Comparison of ENCODE assay signal across 9 cellular contexts in the genomic region with DNA sequence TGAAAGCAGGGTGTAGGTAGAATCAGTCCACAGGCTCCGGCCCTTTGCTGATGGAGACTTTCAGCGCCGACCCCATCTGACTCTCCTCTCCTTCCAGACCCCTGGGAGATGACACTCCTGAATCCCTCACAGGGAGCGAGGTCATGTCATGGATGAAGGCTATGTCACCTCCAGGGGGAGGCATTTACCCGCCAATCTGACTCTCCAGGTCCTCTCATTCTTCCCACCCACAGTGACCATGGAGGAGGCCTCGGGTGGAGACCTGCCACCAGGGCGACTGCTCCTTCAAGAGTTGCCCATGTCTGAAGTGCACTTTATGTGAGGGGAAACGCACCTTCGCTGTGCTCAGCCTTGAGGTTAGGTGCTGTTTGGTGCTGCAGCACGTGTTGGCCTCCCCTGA.
DNase-seq lines count a peak whose midpoint lies in the region; ATAC-seq and TF ChIP-seq lines count a peak whose summit lies in the region.
"Had no signal": no experiment of that assay in that cellular context is flagged by ENCODE, and none has a peak within 500 bp of the region (broad histone marks: within the 10 kb centered on the region; RNA-seq: fewer than 3 reads in every experiment).

No MANE protein-coding gene starts in this region.

- H3K4me3 ChIP-seq in SK-N-SH (ENCODE audit: low read depth in 2 of 2, low read length in 1 of 2) (no peak overlapping the region), OCI-LY1 (ENCODE audit: low read depth, low read length, poor library complexity, severe bottlenecking) (no peak overlapping the region), smooth muscle cell (no peak overlapping the region)
- H3K4me3 ChIP-seq: BLaER1 had no signal

- no peak overlapping the region for H3K9ac ChIP-seq in SK-N-SH
- H3K9ac ChIP-seq in OCI-LY1 (ENCODE audit: low read length), result peak overlapping the region; percentile 13; the same call in 1 of the 2 replicates
- no peak overlapping the region for H3K9ac ChIP-seq in smooth muscle cell (ENCODE audit: low read depth)
- H3K9ac ChIP-seq: BLaER1 had no signal

- no peak for DNase-seq in SK-N-SH
- peak; percentile 42 to 65 for DNase-seq in dermis microvascular lymphatic vessel endothelial cell (ENCODE audit: low read depth in 2 of 2)
- no peak for DNase-seq in smooth muscle cell (lab: John Stamatoyannopoulos, UW; ENCODE audit: unreplicated experiment)
- no peak for DNase-seq in hypothalamus (lab: John Stamatoyannopoulos, UW)
- no peak for DNase-seq in Ammon's horn (ENCODE audit: low spot score)
- no peak for DNase-seq in H4 (ENCODE audit: low spot score)

- ATAC-seq in SK-N-SH treated with all-trans-retinoic acid at 6 μM for 48 hours, result no peak

- CTCF ChIA-PET in SK-N-SH (lab: Yijun Ruan, JAX), result interaction anchor here (1.3 to 8.2 kb wide), 3 partner anchors 50 to 311 kb away, joined by 4 to 67 read pairs (median 4); no protein-coding TSS in a partner anchor

- H3K4me1 ChIP-seq in SK-N-SH (ENCODE audit: control insufficient read depth in 1 of 2, insufficient read depth in 2 of 2, low read depth in 1 of 2, low read length in 1 of 2), result peaks cover 12 to 19% of the 10 kb centered on the region in 2 experiments; a peak in 2 of 4 replicates
- H3K4me1 ChIP-seq in OCI-LY1 (ENCODE audit: insufficient read depth, low read length, severe bottlenecking), result peaks cover 99% of the 10 kb centered on the region
- H3K4me1 ChIP-seq in smooth muscle cell (ENCODE audit: low read depth), result peaks cover 3% of the 10 kb centered on the region

- WGBS in SK-N-SH (ENCODE audit: low lambda C conversion rate), result 90% methylated on average over 9 of the region's 10 CpGs
- WGBS in smooth muscle cell (ENCODE audit: low lambda C conversion rate), result 81% methylated on average over 10 of the region's 10 CpGs

- H3K9me2 ChIP-seq in SK-N-SH, result no peaks in the 10 kb centered on the region
- H3K9me2 ChIP-seq in OCI-LY1 (ENCODE audit: low read depth, low read length), result no peaks in the 10 kb centered on the region

- no peak overlapping the region for H3K27ac ChIP-seq in SK-N-SH (ENCODE audit: low read depth in 2 of 2, low read length in 1 of 2)
- peak overlapping the region; percentile 96 for H3K27ac ChIP-seq in OCI-LY1 (ENCODE audit: low read depth, low read length, poor library complexity, severe bottlenecking)
- H3K27ac ChIP-seq in smooth muscle cell (ENCODE audit: low read depth), result no peak overlapping the region
- H3K27ac ChIP-seq: BLaER1 had no signal

- TF ChIP-seq EP300 in SK-N-SH (IDR thresholded peaks at IDR 0.05; ENCODE audit: borderline replicate concordance in 1 of 2, low read depth in 1 of 2, low read length in 1 of 2), result no peak

- no peak for TF ChIP-seq CTCF in SK-N-SH (IDR thresholded peaks at IDR 0.05)
- peak; percentile 86 for TF ChIP-seq CTCF in OCI-LY1 (IDR thresholded peaks at IDR 0.05; ENCODE audit: low read length)
- TF ChIP-seq CTCF in smooth muscle cell (IDR thresholded peaks at IDR 0.05; ENCODE audit: borderline replicate concordance, insufficient read depth, poor library complexity, severe bottlenecking), result peak; percentile 21

- H4K20me1 ChIP-seq in SK-N-SH (ENCODE audit: insufficient read depth) (no peaks in the 10 kb centered on the region), OCI-LY1 (ENCODE audit: insufficient read depth, low read length) (no peaks in the 10 kb centered on the region), smooth muscle cell (ENCODE audit: low read depth) (no peaks in the 10 kb centered on the region)
- H4K20me1 ChIP-seq: BLaER1 had no signal

- no peak overlapping the region for H3K4me2 ChIP-seq in SK-N-SH
- peak overlapping the region; percentile 78; the same call in 1 of the 2 replicates for H3K4me2 ChIP-seq in OCI-LY1 (ENCODE audit: low read length)
- no peak overlapping the region for H3K4me2 ChIP-seq in smooth muscle cell

- no peaks in the 10 kb centered on the region for H3K9me3 ChIP-seq in SK-N-SH
- H3K9me3 ChIP-seq in OCI-LY1 (ENCODE audit: low read length), result no peaks in the 10 kb centered on the region
- no peaks in the 10 kb centered on the region for H3K9me3 ChIP-seq in smooth muscle cell (replicated peaks; ENCODE audit: low read depth)
- H3K9me3 ChIP-seq: BLaER1 had no signal

- peak; percentile 26 for TF ChIP-seq RAD21 in SK-N-SH (IDR thresholded peaks at IDR 0.05; ENCODE audit: low read length)

- POLR2A ChIA-PET in SK-N-SH (lab: Yijun Ruan, JAX), result no interaction called here

- H3K36me3 ChIP-seq in SK-N-SH (replicated peaks in 1 of 2; ENCODE audit: control insufficient read depth in 1 of 2, insufficient read depth in 2 of 2, low read length in 1 of 2), result no peaks in the 10 kb centered on the region
- H3K36me3 ChIP-seq in OCI-LY1 (ENCODE audit: insufficient read depth, low read length), result no peaks in the 10 kb centered on the region
- no peaks in the 10 kb centered on the region for H3K36me3 ChIP-seq in smooth muscle cell (ENCODE audit: low read depth)
- H3K36me3 ChIP-seq: BLaER1 had no signal

- H3K27me3 ChIP-seq in SK-N-SH (ENCODE audit: insufficient read depth), result no peaks in the 10 kb centered on the region
- no peaks in the 10 kb centered on the region for H3K27me3 ChIP-seq in OCI-LY1 (ENCODE audit: insufficient read depth, low read length)
- no peaks in the 10 kb centered on the region for H3K27me3 ChIP-seq in smooth muscle cell (ENCODE audit: low read depth)
- H3K27me3 ChIP-seq: BLaER1 had no signal

- H3F3A ChIP-seq in SK-N-SH (replicated peaks; ENCODE audit: insufficient read depth), result peaks cover 7% of the 10 kb centered on the region
- H3F3A ChIP-seq in OCI-LY1 (ENCODE audit: insufficient read depth, low read length), result peaks cover 5% of the 10 kb centered on the region; the same call in 1 of the 2 replicates
- H3F3A ChIP-seq in smooth muscle cell (ENCODE audit: low read depth), result peaks cover 18% of the 10 kb centered on the region

- H3K79me2 ChIP-seq in SK-N-SH (ENCODE audit: insufficient read depth) (no peaks in the 10 kb centered on the region), OCI-LY1 (ENCODE audit: insufficient read depth, low read length) (no peaks in the 10 kb centered on the region), smooth muscle cell (ENCODE audit: low read depth) (no peaks in the 10 kb centered on the region)

- H2AFZ ChIP-seq in SK-N-SH (ENCODE audit: low read depth) (no peak overlapping the region), OCI-LY1 (ENCODE audit: low read length) (no peak overlapping the region), smooth muscle cell (ENCODE audit: low read depth) (no peak overlapping the region)

TF ChIP-seq in SK-N-SH, 30 proteins besides CTCF, POLR2A, EP300 and RAD21 (continues in another document):
- TF ChIP-seq SMC3 (IDR thresholded peaks at IDR 0.05; ENCODE audit: low read depth, low read length) (no peak), NFIC (IDR thresholded peaks at IDR 0.05; ENCODE audit: borderline replicate concordance) (no peak), RFX5 (IDR thresholded peaks at IDR 0.05; ENCODE audit: low read length) (no peak), GABPA (IDR thresholded peaks at IDR 0.05; ENCODE audit: low read depth) (no peak), EZH2phosphoT487 (IDR thresholded peaks at IDR 0.05; ENCODE audit: borderline replicate concordance, low read depth) (no peak), MEF2A (IDR thresholded peaks at IDR 0.05; ENCODE audit: borderline replicate concordance, low read depth) (no peak), ELF1 (IDR thresholded peaks at IDR 0.05) (no peak), JUND (IDR thresholded peaks at IDR 0.05) (no peak)
- TF ChIP-seq, protein P1, sequence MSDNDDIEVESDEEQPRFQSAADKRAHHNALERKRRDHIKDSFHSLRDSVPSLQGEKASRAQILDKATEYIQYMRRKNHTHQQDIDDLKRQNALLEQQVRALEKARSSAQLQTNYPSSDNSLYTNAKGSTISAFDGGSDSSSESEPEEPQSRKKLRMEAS (IDR thresholded peaks at IDR 0.05; ENCODE audit: low read depth), result no peak
- TF ChIP-seq, protein P2, sequence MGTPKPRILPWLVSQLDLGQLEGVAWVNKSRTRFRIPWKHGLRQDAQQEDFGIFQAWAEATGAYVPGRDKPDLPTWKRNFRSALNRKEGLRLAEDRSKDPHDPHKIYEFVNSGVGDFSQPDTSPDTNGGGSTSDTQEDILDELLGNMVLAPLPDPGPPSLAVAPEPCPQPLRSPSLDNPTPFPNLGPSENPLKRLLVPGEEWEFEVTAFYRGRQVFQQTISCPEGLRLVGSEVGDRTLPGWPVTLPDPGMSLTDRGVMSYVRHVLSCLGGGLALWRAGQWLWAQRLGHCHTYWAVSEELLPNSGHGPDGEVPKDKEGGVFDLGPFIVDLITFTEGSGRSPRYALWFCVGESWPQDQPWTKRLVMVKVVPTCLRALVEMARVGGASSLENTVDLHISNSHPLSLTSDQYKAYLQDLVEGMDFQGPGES (IDR thresholded peaks at IDR 0.05; ENCODE audit: low read depth, low read length), result no peak

TF ChIP-seq in SK-N-SH treated with all-trans-retinoic acid at 6 μM for 48 hours, 23 proteins besides CTCF, POLR2A, EP300 and RAD21 (continues in another document):
- TF ChIP-seq RARB (CRISPR knock-in tag; IDR thresholded peaks at IDR 0.05) (no peak), ZNF8 (CRISPR knock-in tag; IDR thresholded peaks at IDR 0.05) (no peak), CSDC2 (CRISPR knock-in tag; IDR thresholded peaks at IDR 0.05) (no peak)
- TF ChIP-seq, protein P3, sequence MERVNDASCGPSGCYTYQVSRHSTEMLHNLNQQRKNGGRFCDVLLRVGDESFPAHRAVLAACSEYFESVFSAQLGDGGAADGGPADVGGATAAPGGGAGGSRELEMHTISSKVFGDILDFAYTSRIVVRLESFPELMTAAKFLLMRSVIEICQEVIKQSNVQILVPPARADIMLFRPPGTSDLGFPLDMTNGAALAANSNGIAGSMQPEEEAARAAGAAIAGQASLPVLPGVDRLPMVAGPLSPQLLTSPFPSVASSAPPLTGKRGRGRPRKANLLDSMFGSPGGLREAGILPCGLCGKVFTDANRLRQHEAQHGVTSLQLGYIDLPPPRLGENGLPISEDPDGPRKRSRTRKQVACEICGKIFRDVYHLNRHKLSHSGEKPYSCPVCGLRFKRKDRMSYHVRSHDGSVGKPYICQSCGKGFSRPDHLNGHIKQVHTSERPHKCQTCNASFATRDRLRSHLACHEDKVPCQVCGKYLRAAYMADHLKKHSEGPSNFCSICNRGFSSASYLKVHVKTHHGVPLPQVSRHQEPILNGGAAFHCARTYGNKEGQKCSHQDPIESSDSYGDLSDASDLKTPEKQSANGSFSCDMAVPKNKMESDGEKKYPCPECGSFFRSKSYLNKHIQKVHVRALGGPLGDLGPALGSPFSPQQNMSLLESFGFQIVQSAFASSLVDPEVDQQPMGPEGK (CRISPR knock-in tag; IDR thresholded peaks at IDR 0.05; ENCODE audit: borderline replicate concordance), result no peak
- TF ChIP-seq, protein P4, sequence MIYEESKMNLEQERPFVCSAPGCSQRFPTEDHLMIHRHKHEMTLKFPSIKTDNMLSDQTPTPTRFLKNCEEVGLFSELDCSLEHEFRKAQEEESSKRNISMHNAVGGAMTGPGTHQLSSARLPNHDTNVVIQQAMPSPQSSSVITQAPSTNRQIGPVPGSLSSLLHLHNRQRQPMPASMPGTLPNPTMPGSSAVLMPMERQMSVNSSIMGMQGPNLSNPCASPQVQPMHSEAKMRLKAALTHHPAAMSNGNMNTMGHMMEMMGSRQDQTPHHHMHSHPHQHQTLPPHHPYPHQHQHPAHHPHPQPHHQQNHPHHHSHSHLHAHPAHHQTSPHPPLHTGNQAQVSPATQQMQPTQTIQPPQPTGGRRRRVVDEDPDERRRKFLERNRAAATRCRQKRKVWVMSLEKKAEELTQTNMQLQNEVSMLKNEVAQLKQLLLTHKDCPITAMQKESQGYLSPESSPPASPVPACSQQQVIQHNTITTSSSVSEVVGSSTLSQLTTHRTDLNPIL (CRISPR knock-in tag; IDR thresholded peaks at IDR 0.05; ENCODE audit: low read depth), result no peak

Comparison
In these comparisons a context has a peak if more than half of its experiments do, and no peak if none do; other contexts are left out.
1. DNase-seq: peak in dermis microvascular lymphatic vessel endothelial cell (2 of 2); none in SK-N-SH (single experiment), smooth muscle cell (single experiment), hypothalamus (0 of 51), Ammon's horn (single experiment) and H4 (single experiment).